Comparison of ENCODE assay signal across 1 cellular context in the genomic region with DNA sequence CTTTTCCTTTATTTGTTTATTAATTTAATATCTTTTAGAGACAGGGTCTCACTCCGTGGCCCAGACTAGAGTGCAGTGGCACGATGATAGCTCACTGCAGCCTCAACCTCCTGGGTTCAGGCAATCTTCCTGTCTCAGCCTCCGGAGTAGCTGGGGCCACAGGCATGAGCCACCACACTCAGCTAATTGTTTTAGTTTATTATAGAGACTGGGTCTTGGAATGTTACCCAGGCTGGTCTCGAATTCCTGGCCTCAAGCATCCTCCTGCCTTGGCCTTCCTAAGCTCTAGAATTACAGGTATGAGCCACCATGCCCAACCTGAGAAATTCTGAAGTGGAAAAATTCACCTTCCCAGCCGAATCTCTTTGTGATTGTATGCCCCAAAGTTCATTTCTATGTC.
A peak's percentile ranks its signal among the peaks of the same experiment; 100 is the strongest.
TF ChIP-seq lines count a peak whose summit lies in the region.

No MANE protein-coding gene starts in this region.

TF ChIP-seq in HEK293, 187 proteins besides CTCF, POLR2A, EP300 and RAD21 (continued from another document):
- TF ChIP-seq, protein P1, sequence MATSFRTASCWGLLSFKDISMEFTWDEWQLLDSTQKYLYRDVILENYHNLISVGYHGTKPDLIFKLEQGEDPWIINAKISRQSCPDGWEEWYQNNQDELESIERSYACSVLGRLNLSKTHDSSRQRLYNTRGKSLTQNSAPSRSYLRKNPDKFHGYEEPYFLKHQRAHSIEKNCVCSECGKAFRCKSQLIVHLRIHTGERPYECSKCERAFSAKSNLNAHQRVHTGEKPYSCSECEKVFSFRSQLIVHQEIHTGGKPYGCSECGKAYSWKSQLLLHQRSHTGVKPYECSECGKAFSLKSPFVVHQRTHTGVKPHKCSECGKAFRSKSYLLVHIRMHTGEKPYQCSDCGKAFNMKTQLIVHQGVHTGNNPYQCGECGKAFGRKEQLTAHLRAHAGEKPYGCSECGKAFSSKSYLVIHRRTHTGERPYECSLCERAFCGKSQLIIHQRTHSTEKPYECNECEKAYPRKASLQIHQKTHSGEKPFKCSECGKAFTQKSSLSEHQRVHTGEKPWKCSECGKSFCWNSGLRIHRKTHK (tag by site-specific recombination; IDR thresholded peaks at IDR 0.05) = no peak
- no peak for TF ChIP-seq HOXA7 (CRISPR knock-in tag; IDR thresholded peaks at IDR 0.05; ENCODE audit: borderline replicate concordance)
- no peak for TF ChIP-seq ZBTB7A (tag by site-specific recombination; IDR thresholded peaks at IDR 0.05; ENCODE audit: low read depth)
- TF ChIP-seq ZNF623 (tag by site-specific recombination; IDR thresholded peaks at IDR 0.05) = no peak
- TF ChIP-seq ZNF266 (tag by site-specific recombination; IDR thresholded peaks at IDR 0.05; ENCODE audit: low read depth) = no peak
- TF ChIP-seq HOXC10 (CRISPR knock-in tag; IDR thresholded peaks at IDR 0.05) = no peak
- TF ChIP-seq, protein P2, sequence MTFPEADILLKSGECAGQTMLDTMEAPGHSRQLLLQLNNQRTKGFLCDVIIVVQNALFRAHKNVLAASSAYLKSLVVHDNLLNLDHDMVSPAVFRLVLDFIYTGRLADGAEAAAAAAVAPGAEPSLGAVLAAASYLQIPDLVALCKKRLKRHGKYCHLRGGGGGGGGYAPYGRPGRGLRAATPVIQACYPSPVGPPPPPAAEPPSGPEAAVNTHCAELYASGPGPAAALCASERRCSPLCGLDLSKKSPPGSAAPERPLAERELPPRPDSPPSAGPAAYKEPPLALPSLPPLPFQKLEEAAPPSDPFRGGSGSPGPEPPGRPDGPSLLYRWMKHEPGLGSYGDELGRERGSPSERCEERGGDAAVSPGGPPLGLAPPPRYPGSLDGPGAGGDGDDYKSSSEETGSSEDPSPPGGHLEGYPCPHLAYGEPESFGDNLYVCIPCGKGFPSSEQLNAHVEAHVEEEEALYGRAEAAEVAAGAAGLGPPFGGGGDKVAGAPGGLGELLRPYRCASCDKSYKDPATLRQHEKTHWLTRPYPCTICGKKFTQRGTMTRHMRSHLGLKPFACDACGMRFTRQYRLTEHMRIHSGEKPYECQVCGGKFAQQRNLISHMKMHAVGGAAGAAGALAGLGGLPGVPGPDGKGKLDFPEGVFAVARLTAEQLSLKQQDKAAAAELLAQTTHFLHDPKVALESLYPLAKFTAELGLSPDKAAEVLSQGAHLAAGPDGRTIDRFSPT (tag by site-specific recombination; IDR thresholded peaks at IDR 0.05) = no peak
- TF ChIP-seq KLF1 (tag by site-specific recombination; IDR thresholded peaks at IDR 0.05) = no peak
- TF ChIP-seq MZF1 (tag by site-specific recombination; IDR thresholded peaks at IDR 0.05; ENCODE audit: borderline replicate concordance) = peak; percentile 44; the same call in 1 of the 2 replicates
- no peak for TF ChIP-seq ZSCAN30 (tag by site-specific recombination; IDR thresholded peaks at IDR 0.05)
- TF ChIP-seq ZFP41 (tag by site-specific recombination; IDR thresholded peaks at IDR 0.05; ENCODE audit: borderline replicate concordance) = no peak
- TF ChIP-seq, protein P3, sequence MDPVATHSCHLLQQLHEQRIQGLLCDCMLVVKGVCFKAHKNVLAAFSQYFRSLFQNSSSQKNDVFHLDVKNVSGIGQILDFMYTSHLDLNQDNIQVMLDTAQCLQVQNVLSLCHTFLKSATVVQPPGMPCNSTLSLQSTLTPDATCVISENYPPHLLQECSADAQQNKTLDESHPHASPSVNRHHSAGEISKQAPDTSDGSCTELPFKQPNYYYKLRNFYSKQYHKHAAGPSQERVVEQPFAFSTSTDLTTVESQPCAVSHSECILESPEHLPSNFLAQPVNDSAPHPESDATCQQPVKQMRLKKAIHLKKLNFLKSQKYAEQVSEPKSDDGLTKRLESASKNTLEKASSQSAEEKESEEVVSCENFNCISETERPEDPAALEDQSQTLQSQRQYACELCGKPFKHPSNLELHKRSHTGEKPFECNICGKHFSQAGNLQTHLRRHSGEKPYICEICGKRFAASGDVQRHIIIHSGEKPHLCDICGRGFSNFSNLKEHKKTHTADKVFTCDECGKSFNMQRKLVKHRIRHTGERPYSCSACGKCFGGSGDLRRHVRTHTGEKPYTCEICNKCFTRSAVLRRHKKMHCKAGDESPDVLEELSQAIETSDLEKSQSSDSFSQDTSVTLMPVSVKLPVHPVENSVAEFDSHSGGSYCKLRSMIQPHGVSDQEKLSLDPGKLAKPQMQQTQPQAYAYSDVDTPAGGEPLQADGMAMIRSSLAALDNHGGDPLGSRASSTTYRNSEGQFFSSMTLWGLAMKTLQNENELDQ (tag by site-specific recombination; IDR thresholded peaks at IDR 0.05; ENCODE audit: low read depth) = no peak
- TF ChIP-seq ZNF138 (tag by site-specific recombination; IDR thresholded peaks at IDR 0.05; ENCODE audit: borderline replicate concordance) = no peak
- no peak for TF ChIP-seq ZNF785 (tag by site-specific recombination; IDR thresholded peaks at IDR 0.05)
- TF ChIP-seq ZNF76 (tag by site-specific recombination; IDR thresholded peaks at IDR 0.05; ENCODE audit: borderline replicate concordance, low read depth) = no peak
- no peak for TF ChIP-seq ZBTB8A (tag by site-specific recombination; IDR thresholded peaks at IDR 0.05)
- no peak for TF ChIP-seq SETDB1 (IDR thresholded peaks at IDR 0.05; ENCODE audit: insufficient read length, low read length)
- no peak for TF ChIP-seq ZNF24 (tag by site-specific recombination; IDR thresholded peaks at IDR 0.05)
- TF ChIP-seq ZNF658 (tag by site-specific recombination; IDR thresholded peaks at IDR 0.05) = no peak
